Comparison of ENCODE assay signal across 1 cellular context in the genomic region with DNA sequence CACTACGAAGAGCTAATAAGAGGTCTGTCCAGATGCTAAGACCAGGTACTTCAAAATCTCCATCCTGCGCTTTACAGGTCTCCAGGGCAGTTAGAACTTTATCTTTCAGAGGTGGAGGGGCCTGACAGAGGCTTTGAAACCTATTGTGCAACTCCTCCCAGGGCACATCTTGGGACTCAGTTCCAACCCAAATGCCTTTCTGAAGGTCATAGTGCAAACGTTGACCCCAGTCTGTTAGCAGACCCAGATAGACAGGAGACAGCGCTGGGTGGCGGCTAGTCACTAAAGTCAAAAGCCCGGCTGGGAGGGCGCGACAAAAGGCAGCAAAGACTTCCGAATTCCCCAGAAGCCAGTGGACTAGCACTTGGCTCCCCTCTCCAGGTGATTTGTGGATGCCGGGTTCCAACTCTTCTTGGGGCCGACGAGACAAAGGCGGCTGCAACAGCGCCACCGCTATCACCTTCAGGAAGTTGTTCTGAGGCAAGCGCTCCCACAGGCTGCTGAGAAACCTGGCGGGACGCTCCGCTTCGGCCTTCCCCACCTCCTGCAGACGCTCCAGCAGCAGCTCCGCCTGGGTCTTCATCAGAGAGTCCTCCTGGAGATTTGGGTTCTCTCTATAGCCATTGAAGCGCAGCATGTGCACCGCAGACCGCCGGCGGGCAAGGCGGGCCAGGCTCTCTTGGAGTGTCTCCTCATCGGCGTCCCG.
TF ChIP-seq lines count a peak whose summit lies in the region.

No MANE protein-coding gene starts in this region.

TF ChIP-seq in HepG2, 621 proteins besides CTCF, POLR2A, EP300 and RAD21 (continued from another document and continues in another):
- TF ChIP-seq, protein P1, sequence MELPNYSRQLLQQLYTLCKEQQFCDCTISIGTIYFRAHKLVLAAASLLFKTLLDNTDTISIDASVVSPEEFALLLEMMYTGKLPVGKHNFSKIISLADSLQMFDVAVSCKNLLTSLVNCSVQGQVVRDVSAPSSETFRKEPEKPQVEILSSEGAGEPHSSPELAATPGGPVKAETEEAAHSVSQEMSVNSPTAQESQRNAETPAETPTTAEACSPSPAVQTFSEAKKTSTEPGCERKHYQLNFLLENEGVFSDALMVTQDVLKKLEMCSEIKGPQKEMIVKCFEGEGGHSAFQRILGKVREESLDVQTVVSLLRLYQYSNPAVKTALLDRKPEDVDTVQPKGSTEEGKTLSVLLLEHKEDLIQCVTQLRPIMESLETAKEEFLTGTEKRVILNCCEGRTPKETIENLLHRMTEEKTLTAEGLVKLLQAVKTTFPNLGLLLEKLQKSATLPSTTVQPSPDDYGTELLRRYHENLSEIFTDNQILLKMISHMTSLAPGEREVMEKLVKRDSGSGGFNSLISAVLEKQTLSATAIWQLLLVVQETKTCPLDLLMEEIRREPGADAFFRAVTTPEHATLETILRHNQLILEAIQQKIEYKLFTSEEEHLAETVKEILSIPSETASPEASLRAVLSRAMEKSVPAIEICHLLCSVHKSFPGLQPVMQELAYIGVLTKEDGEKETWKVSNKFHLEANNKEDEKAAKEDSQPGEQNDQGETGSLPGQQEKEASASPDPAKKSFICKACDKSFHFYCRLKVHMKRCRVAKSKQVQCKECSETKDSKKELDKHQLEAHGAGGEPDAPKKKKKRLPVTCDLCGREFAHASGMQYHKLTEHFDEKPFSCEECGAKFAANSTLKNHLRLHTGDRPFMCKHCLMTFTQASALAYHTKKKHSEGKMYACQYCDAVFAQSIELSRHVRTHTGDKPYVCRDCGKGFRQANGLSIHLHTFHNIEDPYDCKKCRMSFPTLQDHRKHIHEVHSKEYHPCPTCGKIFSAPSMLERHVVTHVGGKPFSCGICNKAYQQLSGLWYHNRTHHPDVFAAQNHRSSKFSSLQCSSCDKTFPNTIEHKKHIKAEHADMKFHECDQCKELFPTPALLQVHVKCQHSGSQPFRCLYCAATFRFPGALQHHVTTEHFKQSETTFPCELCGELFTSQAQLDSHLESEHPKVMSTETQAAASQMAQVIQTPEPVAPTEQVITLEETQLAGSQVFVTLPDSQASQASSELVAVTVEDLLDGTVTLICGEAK (IDR thresholded peaks at IDR 0.05) = no peak
- TF ChIP-seq, protein P1 (CRISPR knock-in tag; IDR thresholded peaks at IDR 0.05) = no peak
- TF ChIP-seq ZNF747 (CRISPR knock-in tag; IDR thresholded peaks at IDR 0.05; ENCODE audit: borderline replicate concordance) = no peak
- TF ChIP-seq MLX (CRISPR knock-in tag; IDR thresholded peaks at IDR 0.05) = 0 out of 2 replicates have a peak, but pooled peaks have one; percentile 4
- 0 out of 2 replicates have a peak, but pooled peaks have one; percentile 38 for TF ChIP-seq SETDB1 (CRISPR knock-in tag; IDR thresholded peaks at IDR 0.05; ENCODE audit: borderline replicate concordance)
- no peak for TF ChIP-seq ZNF329 (CRISPR knock-in tag; IDR thresholded peaks at IDR 0.05; ENCODE audit: low read depth)
- TF ChIP-seq KDM1A (CRISPR knock-in tag; IDR thresholded peaks at IDR 0.05) = 0 out of 2 replicates have a peak, but pooled peaks have one; percentile 18
- TF ChIP-seq ARID3A (IDR thresholded peaks at IDR 0.05; ENCODE audit: low read depth, low read length) = no peak
- TF ChIP-seq MEIS2 (CRISPR knock-in tag; IDR thresholded peaks at IDR 0.05) = no peak
- peak; percentile 58; the same call in 1 of the 2 replicates for TF ChIP-seq KAT7 (CRISPR knock-in tag; IDR thresholded peaks at IDR 0.05; ENCODE audit: borderline replicate concordance)
- TF ChIP-seq ZNF550 (CRISPR knock-in tag; IDR thresholded peaks at IDR 0.05; ENCODE audit: borderline replicate concordance) = no peak
- TF ChIP-seq ZNF878 (CRISPR knock-in tag; IDR thresholded peaks at IDR 0.05) = 0 out of 2 replicates have a peak, but pooled peaks have one; percentile 35
- TF ChIP-seq MYPOP (CRISPR knock-in tag; IDR thresholded peaks at IDR 0.05) = 0 out of 2 replicates have a peak, but pooled peaks have one; percentile 59
- peak; percentile 74; the same call in 1 of the 2 replicates for TF ChIP-seq THAP8 (CRISPR knock-in tag; IDR thresholded peaks at IDR 0.05; ENCODE audit: borderline replicate concordance)
- TF ChIP-seq DPF2 (CRISPR knock-in tag; IDR thresholded peaks at IDR 0.05; ENCODE audit: borderline replicate concordance, low read depth) = 0 out of 2 replicates have a peak, but pooled peaks have one; percentile 15
- TF ChIP-seq ZNF564 (CRISPR knock-in tag; IDR thresholded peaks at IDR 0.05) = 0 out of 2 replicates have a peak, but pooled peaks have one; percentile 81
- TF ChIP-seq ZNF225 (CRISPR knock-in tag; IDR thresholded peaks at IDR 0.05) = 0 out of 2 replicates have a peak, but pooled peaks have one; percentile 19
- TF ChIP-seq KDM2A (CRISPR knock-in tag; IDR thresholded peaks at IDR 0.05; ENCODE audit: borderline replicate concordance, low read depth) = peak; percentile 54; the same call in 1 of the 2 replicates
- no peak for TF ChIP-seq ZNF792 (CRISPR knock-in tag; IDR thresholded peaks at IDR 0.05)
- TF ChIP-seq, protein P2, sequence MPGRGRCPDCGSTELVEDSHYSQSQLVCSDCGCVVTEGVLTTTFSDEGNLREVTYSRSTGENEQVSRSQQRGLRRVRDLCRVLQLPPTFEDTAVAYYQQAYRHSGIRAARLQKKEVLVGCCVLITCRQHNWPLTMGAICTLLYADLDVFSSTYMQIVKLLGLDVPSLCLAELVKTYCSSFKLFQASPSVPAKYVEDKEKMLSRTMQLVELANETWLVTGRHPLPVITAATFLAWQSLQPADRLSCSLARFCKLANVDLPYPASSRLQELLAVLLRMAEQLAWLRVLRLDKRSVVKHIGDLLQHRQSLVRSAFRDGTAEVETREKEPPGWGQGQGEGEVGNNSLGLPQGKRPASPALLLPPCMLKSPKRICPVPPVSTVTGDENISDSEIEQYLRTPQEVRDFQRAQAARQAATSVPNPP (CRISPR knock-in tag; IDR thresholded peaks at IDR 0.05) = no peak
- TF ChIP-seq ZFP36L2 (CRISPR knock-in tag; IDR thresholded peaks at IDR 0.05) = no peak
- TF ChIP-seq, protein P3, sequence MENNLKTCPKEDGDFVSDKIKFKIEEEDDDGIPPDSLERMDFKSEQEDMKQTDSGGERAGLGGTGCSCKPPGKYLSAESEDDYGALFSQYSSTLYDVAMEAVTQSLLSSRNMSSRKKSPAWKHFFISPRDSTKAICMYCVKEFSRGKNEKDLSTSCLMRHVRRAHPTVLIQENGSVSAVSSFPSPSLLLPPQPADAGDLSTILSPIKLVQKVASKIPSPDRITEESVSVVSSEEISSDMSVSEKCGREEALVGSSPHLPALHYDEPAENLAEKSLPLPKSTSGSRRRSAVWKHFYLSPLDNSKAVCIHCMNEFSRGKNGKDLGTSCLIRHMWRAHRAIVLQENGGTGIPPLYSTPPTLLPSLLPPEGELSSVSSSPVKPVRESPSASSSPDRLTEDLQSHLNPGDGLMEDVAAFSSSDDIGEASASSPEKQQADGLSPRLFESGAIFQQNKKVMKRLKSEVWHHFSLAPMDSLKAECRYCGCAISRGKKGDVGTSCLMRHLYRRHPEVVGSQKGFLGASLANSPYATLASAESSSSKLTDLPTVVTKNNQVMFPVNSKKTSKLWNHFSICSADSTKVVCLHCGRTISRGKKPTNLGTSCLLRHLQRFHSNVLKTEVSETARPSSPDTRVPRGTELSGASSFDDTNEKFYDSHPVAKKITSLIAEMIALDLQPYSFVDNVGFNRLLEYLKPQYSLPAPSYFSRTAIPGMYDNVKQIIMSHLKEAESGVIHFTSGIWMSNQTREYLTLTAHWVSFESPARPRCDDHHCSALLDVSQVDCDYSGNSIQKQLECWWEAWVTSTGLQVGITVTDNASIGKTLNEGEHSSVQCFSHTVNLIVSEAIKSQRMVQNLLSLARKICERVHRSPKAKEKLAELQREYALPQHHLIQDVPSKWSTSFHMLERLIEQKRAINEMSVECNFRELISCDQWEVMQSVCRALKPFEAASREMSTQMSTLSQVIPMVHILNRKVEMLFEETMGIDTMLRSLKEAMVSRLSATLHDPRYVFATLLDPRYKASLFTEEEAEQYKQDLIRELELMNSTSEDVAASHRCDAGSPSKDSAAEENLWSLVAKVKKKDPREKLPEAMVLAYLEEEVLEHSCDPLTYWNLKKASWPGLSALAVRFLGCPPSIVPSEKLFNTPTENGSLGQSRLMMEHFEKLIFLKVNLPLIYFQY (CRISPR knock-in tag; IDR thresholded peaks at IDR 0.05; ENCODE audit: borderline replicate concordance) = no peak
- no peak for TF ChIP-seq KDM4B (CRISPR knock-in tag; IDR thresholded peaks at IDR 0.05)
- TF ChIP-seq ZBTB14 (CRISPR knock-in tag; IDR thresholded peaks at IDR 0.05) = peak; percentile 19; the same call in 1 of the 2 replicates
- TF ChIP-seq EHMT2 (IDR thresholded peaks at IDR 0.05; ENCODE audit: borderline replicate concordance, low read depth, low read length) = 0 out of 2 replicates have a peak, but pooled peaks have one; percentile 12
- no peak for TF ChIP-seq GPN1 (CRISPR knock-in tag; IDR thresholded peaks at IDR 0.05; ENCODE audit: borderline replicate concordance)
- TF ChIP-seq ZNF556 (CRISPR knock-in tag; IDR thresholded peaks at IDR 0.05; ENCODE audit: borderline replicate concordance) = 0 out of 2 replicates have a peak, but pooled peaks have one; percentile 38
- peak; percentile 64; the same call in 1 of the 2 replicates for TF ChIP-seq ZNF782 (CRISPR knock-in tag; IDR thresholded peaks at IDR 0.05; ENCODE audit: borderline replicate concordance)
- no peak for TF ChIP-seq ATAD3A (CRISPR knock-in tag; IDR thresholded peaks at IDR 0.05)
- no peak for TF ChIP-seq NR1H2 (CRISPR knock-in tag; IDR thresholded peaks at IDR 0.05; ENCODE audit: borderline replicate concordance, low read depth)
- TF ChIP-seq POLR2G (IDR thresholded peaks at IDR 0.05; ENCODE audit: low read depth, low read length) = peak; percentile 30; the same call in 1 of the 2 replicates
- no peak for TF ChIP-seq WIZ (CRISPR knock-in tag; IDR thresholded peaks at IDR 0.05)
